In genomic region chr1:231460614-231461013, GRCh38 we compare ENCODE assay signal across 9 cellular contexts. TPM values are rescaled to one million over a fixed set of nuclear protein-coding genes. Genes with fewer than 3 reads are reported as not detected.
DNase-seq lines count a peak whose midpoint lies in the region; ATAC-seq and TF ChIP-seq lines count a peak whose summit lies in the region.
"Had no signal": no experiment of that assay in that cellular context is flagged by ENCODE, and none has a peak within 500 bp of the region (broad histone marks: within the 10 kb centered on the region; RNA-seq: fewer than 3 reads in every experiment).

No MANE protein-coding gene starts in this region.

- no peaks in the 10 kb centered on the region for H3K36me3 ChIP-seq in ovary
- H3K36me3 ChIP-seq: Peyer's patch had no signal

- H3K4me1 Mint-ChIP-seq in activated T-cell treated with anti-CD3 and anti-CD28 coated beads, Interleukin-2, amount 50 U/mL, for 4 hours (ENCODE audit: low read depth), result peaks cover 23% of the 10 kb centered on the region

- H3K27me3 ChIP-seq in ovary, result no peaks in the 10 kb centered on the region
- H3K27me3 ChIP-seq: Peyer's patch had no signal

- no peaks in the 10 kb centered on the region for H3K4me1 ChIP-seq in ovary (ENCODE audit: insufficient read depth)
- H3K4me1 ChIP-seq: Peyer's patch had no signal

- ATAC-seq in GM19438 (IDR thresholded peaks at IDR 0.05; ENCODE audit: low read depth, unreplicated experiment), result peak; percentile 92
- ATAC-seq in activated T-cell treated with anti-CD3 and anti-CD28 coated beads, Interleukin-2, amount 50 U/mL, for 4 hours, result peak; percentile 86 to 88

- H3K4me3 Mint-ChIP-seq in activated T-cell treated with anti-CD3 and anti-CD28 coated beads, Interleukin-2, amount 50 U/mL, for 4 hours, result no peak overlapping the region

- TF ChIP-seq POLR2A in ovary (IDR thresholded peaks at IDR 0.05), result no peak

- WGBS in ovary, 3 donors, result 37 to 46% (median 39%) methylated on average over 2 of the region's 2 CpGs

- peak; percentile 79 to 81 for DNase-seq in Kasumi-1 (lab: John Stamatoyannopoulos, UW)
- DNase-seq in activated T-cell treated with anti-CD3 and anti-CD28 coated beads, Interleukin-2, amount 50 U/mL, for 4 hours, result peak; percentile 14
- peak; percentile 42 to 62 for DNase-seq in stimulated activated CD4-positive, alpha-beta T cell treated with anti-CD3 and anti-CD28 coated beads, Interleukin-2, amount 100 ng/mL, for 24 hours
- DNase-seq in NCI-H446 (lab: John Stamatoyannopoulos, UW), result no peak
- no peak for DNase-seq in NCI-H2227 (lab: John Stamatoyannopoulos, UW; ENCODE audit: unreplicated experiment)
- DNase-seq in ovary, result no peak
- DNase-seq in NCI-H82 treated with DMSO at 0.1 percent for 48 hours (lab: John Stamatoyannopoulos, UW; ENCODE audit: unreplicated experiment), result no peak

- no peaks in the 10 kb centered on the region for H3K36me3 Mint-ChIP-seq in activated T-cell treated with anti-CD3 and anti-CD28 coated beads, Interleukin-2, amount 50 U/mL, for 4 hours (ENCODE audit: insufficient read depth)

- H3K9me3 ChIP-seq in ovary, result peaks cover 0 to 3% of the 10 kb centered on the region in 2 donors

- no peak overlapping the region for H3K4me3 ChIP-seq in ovary
- H3K4me3 ChIP-seq: Peyer's patch had no signal

- H3K27me3 Mint-ChIP-seq in activated T-cell treated with anti-CD3 and anti-CD28 coated beads, Interleukin-2, amount 50 U/mL, for 4 hours (ENCODE audit: low read depth), result peaks cover 67% of the 10 kb centered on the region

- H3K9me3 Mint-ChIP-seq in activated T-cell treated with anti-CD3 and anti-CD28 coated beads, Interleukin-2, amount 50 U/mL, for 4 hours, result peaks cover 28% of the 10 kb centered on the region

- intact Hi-C loops in ovary (cut with DNase I), result no loop called here

- TF ChIP-seq EP300 in ovary (IDR thresholded peaks at IDR 0.05), result no peak

- TF ChIP-seq CTCF in ovary (IDR thresholded peaks at IDR 0.05), result no peak

- H3K27ac ChIP-seq in ovary, result no peak overlapping the region
- H3K27ac ChIP-seq: Peyer's patch had no signal

RNA-seq across cellular contexts. Expression of gene EGLN1, which starts 38.5 kb away (rescaled TPM):
- 10 to 100 TPM; 11.9 to 14.0 (median 13.4) TPM for total RNA-seq in activated T-cell treated with anti-CD3 and anti-CD28 coated beads, Interleukin-2, amount 50 U/mL, for 4 hours
- total RNA-seq in ovary, result 10 to 100 TPM; 26.3 to 52.0 (median 39.1) TPM
- 10 to 100 TPM; 18.5 to 47.4 TPM for polyA plus RNA-seq in ovary

Comparison
In these comparisons a context has a peak if more than half of its experiments do, and no peak if none do; other contexts are left out.
1. DNase-seq: peak in Kasumi-1 (2 of 2), activated T-cell treated with anti-CD3 and anti-CD28 coated beads, Interleukin-2, amount 50 U/mL, for 4 hours (single experiment) and stimulated activated CD4-positive, alpha-beta T cell treated with anti-CD3 and anti-CD28 coated beads, Interleukin-2, amount 100 ng/mL, for 24 hours (2 of 2); none in NCI-H446 (0 of 2), NCI-H2227 (single experiment), ovary (0 of 5) and NCI-H82 treated with DMSO at 0.1 percent for 48 hours (single experiment).